10 cellular contexts compared by ENCODE assay signal in the genomic region with DNA sequence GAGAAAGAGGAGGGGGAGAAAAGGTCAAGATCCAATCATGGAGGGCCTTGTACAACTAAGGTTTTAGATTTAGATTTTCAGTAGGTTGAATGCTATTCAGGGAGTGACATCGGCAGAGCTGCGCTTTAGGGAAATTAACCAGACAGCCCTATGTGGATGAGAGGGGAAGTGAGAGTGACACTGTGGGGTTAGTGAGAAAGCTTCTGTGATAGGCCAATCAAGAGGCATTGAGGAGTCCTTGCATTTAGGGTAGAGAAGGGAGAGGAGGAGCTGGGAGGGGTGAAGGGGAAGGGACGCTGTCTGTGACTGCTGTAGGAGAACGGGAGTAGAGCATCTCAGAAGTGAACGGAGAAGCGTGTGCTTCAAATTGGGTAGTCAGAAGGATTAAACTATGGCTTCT. TPM values are rescaled to one million over a fixed set of nuclear protein-coding genes. Genes with fewer than 3 reads are reported as not detected.
A peak's percentile ranks its signal among the peaks of the same experiment; 100 is the strongest.
DNase-seq lines count a peak whose midpoint lies in the region; ATAC-seq, FAIRE-seq and TF ChIP-seq lines count a peak whose summit lies in the region.
"Had no signal": no experiment of that assay in that cellular context is flagged by ENCODE, and none has a peak within 500 bp of the region (broad histone marks: within the 10 kb centered on the region; RNA-seq: fewer than 3 reads in every experiment).

No MANE protein-coding gene starts in this region.

- TF ChIP-seq EP300 in HepG2 (IDR thresholded peaks at IDR 0.05; ENCODE audit: low read depth in 2 of 2, low read length in 2 of 2) (no peak), HepG2 (CRISPR knock-in tag; IDR thresholded peaks at IDR 0.05; ENCODE audit: borderline replicate concordance) (no peak)

- H3K27me3 Mint-ChIP-seq in Calu3 (ENCODE audit: unreplicated experiment) = peaks cover 29% of the 10 kb centered on the region
- H3K27me3 Mint-ChIP-seq in activated naive CD4-positive, alpha-beta T cell treated with anti-CD3 and anti-CD28 coated beads, Interleukin-2, amount 10 ng/mL, durations not matched to agents 7 days and 5 days = no peaks in the 10 kb centered on the region
- H3K27me3 Mint-ChIP-seq: activated naive CD8-positive, alpha-beta T cell treated with anti-CD3 and anti-CD28 coated beads, Interleukin-2, amount 50 U/mL, for 24 hours had no signal

- WGBS in liver = 31% methylated on average over 6 of the region's 6 CpGs
- WGBS in HepG2 (ENCODE audit: low lambda C conversion rate) = 85% methylated on average over 6 of the region's 6 CpGs

- POLR2A ChIA-PET in HepG2 (lab: Yijun Ruan, JAX) = no interaction called here

- no peak overlapping the region for H3K4me2 ChIP-seq in HepG2 (ENCODE audit: low read depth, low read length)
- H3K4me2 ChIP-seq in OCI-LY3 (ENCODE audit: low read length) = peak overlapping the region; percentile 77

- no peaks in the 10 kb centered on the region for H3K79me2 ChIP-seq in HepG2 (ENCODE audit: insufficient read depth, low read length)
- H3K79me2 ChIP-seq in OCI-LY3 (ENCODE audit: low read length) = no peaks in the 10 kb centered on the region

- H3K27ac ChIP-seq in liver (ENCODE audit: low read depth in 1 of 2, low read length in 2 of 2) (peak overlapping the region; percentile 22 to 26), HepG2 (ENCODE audit: extremely low read length, insufficient read depth, low read length) (no peak overlapping the region), OCI-LY3 (ENCODE audit: low read length) (peak overlapping the region; percentile 45; the same call in 1 of the 2 replicates)

- in situ Hi-C loops in HepG2 (cut with HindIII; ENCODE audit: extremely low pct_ligation_motif_present, low pct_unique_long_range_greater_than_20kb) = no loop called here

- DNase-seq in HepG2 (ENCODE audit: low spot score) = no peak
- no peak for DNase-seq in COR-L47 (lab: John Stamatoyannopoulos, UW)
- no peak for DNase-seq in NCI-H2081 (lab: John Stamatoyannopoulos, UW)
- DNase-seq in Calu3 = no peak
- no peak for DNase-seq in activated naive CD4-positive, alpha-beta T cell treated with anti-CD3 and anti-CD28 coated beads, Interleukin-2, amount 10 ng/mL, durations not matched to agents 7 days and 5 days
- DNase-seq: activated naive CD8-positive, alpha-beta T cell treated with anti-CD3 and anti-CD28 coated beads, Interleukin-2, amount 50 U/mL, for 24 hours had no signal

- H3K4me3 Mint-ChIP-seq in Calu3 (ENCODE audit: low read depth, unreplicated experiment) = no peak overlapping the region
- H3K4me3 Mint-ChIP-seq in activated naive CD4-positive, alpha-beta T cell treated with anti-CD3 and anti-CD28 coated beads, Interleukin-2, amount 10 ng/mL, durations not matched to agents 7 days and 5 days = no peak overlapping the region
- H3K4me3 Mint-ChIP-seq: activated naive CD8-positive, alpha-beta T cell treated with anti-CD3 and anti-CD28 coated beads, Interleukin-2, amount 50 U/mL, for 24 hours had no signal

- H3K36me3 ChIP-seq in liver (ENCODE audit: control insufficient read depth in 4 of 4, insufficient read depth in 3 of 4, low read depth in 1 of 4, low read length in 3 of 4) (peaks cover 0 to 3% (median 0%) of the 10 kb centered on the region in 4 donors), HepG2 (replicated peaks in 1 of 2; ENCODE audit: control insufficient read depth in 1 of 2, insufficient read depth in 2 of 2, low read length in 2 of 2) (no peaks in the 10 kb centered on the region), OCI-LY3 (replicated peaks; ENCODE audit: low read depth, low read length) (no peaks in the 10 kb centered on the region)

- H3K4me3 ChIP-seq in liver (ENCODE audit: low read depth in 1 of 3, low read length in 3 of 3) (peak overlapping the region; percentile 43 to 71 (median 62)), HepG2 (replicated peaks in 1 of 3; ENCODE audit: insufficient read depth in 1 of 3, low read depth in 2 of 3, low read length in 3 of 3) (no peak overlapping the region), OCI-LY3 (ENCODE audit: low read length) (peak overlapping the region; percentile 59)

- BruUV-seq in HepG2 (replicated peaks; lab: Mats Ljungman, UMichigan) (no TSS peak), Calu3 (replicated peaks; lab: Mats Ljungman, UMichigan) (no TSS peak)

- peaks cover 9% of the 10 kb centered on the region for H3K4me1 Mint-ChIP-seq in Calu3 (ENCODE audit: low read depth, unreplicated experiment)
- no peaks in the 10 kb centered on the region for H3K4me1 Mint-ChIP-seq in activated naive CD4-positive, alpha-beta T cell treated with anti-CD3 and anti-CD28 coated beads, Interleukin-2, amount 10 ng/mL, durations not matched to agents 7 days and 5 days

- CTCF ChIA-PET in HepG2 (lab: Yijun Ruan, JAX; ENCODE audit: low intra/inter-chr PET ratio, low total read pairs) (no interaction called here), Calu3 (lab: Charles Lee) (no interaction called here)
- CTCF ChIA-PET in activated naive CD4-positive, alpha-beta T cell treated with anti-CD3 and anti-CD28 coated beads, Interleukin-2, amount 10 ng/mL, durations not matched to agents 7 days and 5 days (lab: Charles Lee) = interaction anchor here (0.6 to 6.2 kb wide), 3 partner anchors 221 to 238 kb away, joined by 3 to 41 read pairs (median 39); no protein-coding TSS in a partner anchor

- H3K9me3 ChIP-seq in liver (ENCODE audit: control insufficient read depth in 4 of 4, low read length in 3 of 4) (no peaks in the 10 kb centered on the region), HepG2 (ENCODE audit: low read length) (no peaks in the 10 kb centered on the region), OCI-LY3 (ENCODE audit: insufficient read depth, low read length) (no peaks in the 10 kb centered on the region)

- no peak for TF ChIP-seq POLR2A in HepG2 (IDR thresholded peaks at IDR 0.05; ENCODE audit: insufficient read depth in 1 of 2, low read depth in 2 of 2, low read length in 2 of 2)

- no peaks in the 10 kb centered on the region for H3K9me3 Mint-ChIP-seq in Calu3 (ENCODE audit: low read depth, unreplicated experiment)
- no peaks in the 10 kb centered on the region for H3K9me3 Mint-ChIP-seq in activated naive CD4-positive, alpha-beta T cell treated with anti-CD3 and anti-CD28 coated beads, Interleukin-2, amount 10 ng/mL, durations not matched to agents 7 days and 5 days
- H3K9me3 Mint-ChIP-seq: activated naive CD8-positive, alpha-beta T cell treated with anti-CD3 and anti-CD28 coated beads, Interleukin-2, amount 50 U/mL, for 24 hours had no signal

- TF ChIP-seq RAD21 in liver (IDR thresholded peaks at IDR 0.05) = no peak
- no peak for TF ChIP-seq RAD21 in HepG2 (CRISPR knock-in tag; IDR thresholded peaks at IDR 0.05)

- no peaks in the 10 kb centered on the region for H3K36me3 Mint-ChIP-seq in Calu3 (ENCODE audit: insufficient read depth, unreplicated experiment)
- H3K36me3 Mint-ChIP-seq in activated naive CD4-positive, alpha-beta T cell treated with anti-CD3 and anti-CD28 coated beads, Interleukin-2, amount 10 ng/mL, durations not matched to agents 7 days and 5 days = no peaks in the 10 kb centered on the region

- FAIRE-seq in HepG2 (lab: Jason Lieb, UNC) = no peak

- H3K27me3 ChIP-seq in liver (ENCODE audit: control insufficient read depth in 4 of 4, insufficient read depth in 4 of 4, low read length in 3 of 4) = no peaks in the 10 kb centered on the region
- no peaks in the 10 kb centered on the region; a peak in 1 of 5 replicates for H3K27me3 ChIP-seq in HepG2 (ENCODE audit: control insufficient read depth in 1 of 2, insufficient read depth in 2 of 2, low read length in 2 of 2)
- H3K27me3 ChIP-seq in OCI-LY3 (ENCODE audit: low read depth, low read length) = no peaks in the 10 kb centered on the region

- TF ChIP-seq CTCF in liver (IDR thresholded peaks at IDR 0.05; ENCODE audit: low read depth, low read length, missing input control) (no peak), HepG2 (CRISPR knock-in tag; IDR thresholded peaks at IDR 0.05) (no peak), OCI-LY3 (IDR thresholded peaks at IDR 0.05; ENCODE audit: low read depth, low read length) (no peak), Calu3 (IDR thresholded peaks at IDR 0.05; ENCODE audit: unreplicated experiment) (no peak)

- H4K20me1 ChIP-seq in HepG2 (ENCODE audit: insufficient read depth, low read length) (no peaks in the 10 kb centered on the region), OCI-LY3 (ENCODE audit: insufficient read depth, low read length) (no peaks in the 10 kb centered on the region)

- H3K27ac Mint-ChIP-seq in Calu3 (ENCODE audit: unreplicated experiment) = no peak overlapping the region
- no peak overlapping the region for H3K27ac Mint-ChIP-seq in activated naive CD4-positive, alpha-beta T cell treated with anti-CD3 and anti-CD28 coated beads, Interleukin-2, amount 10 ng/mL, durations not matched to agents 7 days and 5 days
- H3K27ac Mint-ChIP-seq: activated naive CD8-positive, alpha-beta T cell treated with anti-CD3 and anti-CD28 coated beads, Interleukin-2, amount 50 U/mL, for 24 hours had no signal

- intact Hi-C loops in HepG2 (cut with micrococcal nuclease; ENCODE audit: unreplicated experiment) (no loop called here), Calu3 (cut with micrococcal nuclease; ENCODE audit: unreplicated experiment) (no loop called here)

- no peak for ATAC-seq in HepG2
- peak; percentile 90 for ATAC-seq in HG02973 (IDR thresholded peaks at IDR 0.05; ENCODE audit: unreplicated experiment)
- ATAC-seq: activated naive CD8-positive, alpha-beta T cell treated with anti-CD3 and anti-CD28 coated beads, Interleukin-2, amount 50 U/mL, for 24 hours had no signal

- no peak overlapping the region for H2AFZ ChIP-seq in HepG2 (ENCODE audit: low read length)
- H2AFZ ChIP-seq in OCI-LY3 (ENCODE audit: low read depth, low read length) = peak overlapping the region; percentile 73

- peaks cover 7 to 59% (median 40%) of the 10 kb centered on the region in 4 donors for H3K4me1 ChIP-seq in liver (ENCODE audit: control insufficient read depth in 4 of 4, insufficient read depth in 4 of 4, low read length in 3 of 4)
- H3K4me1 ChIP-seq in HepG2 (ENCODE audit: insufficient read depth, low read length) = peaks cover 50% of the 10 kb centered on the region
- H3K4me1 ChIP-seq in OCI-LY3 (ENCODE audit: low read length) = peaks cover 13% of the 10 kb centered on the region

- peak overlapping the region; percentile 46 to 72 for H3K9ac ChIP-seq in liver (ENCODE audit: low read depth in 1 of 2, low read length in 2 of 2)
- no peak overlapping the region for H3K9ac ChIP-seq in HepG2 (ENCODE audit: insufficient read depth, low read depth, low read length)
- peak overlapping the region; percentile 42; the same call in 1 of the 2 replicates for H3K9ac ChIP-seq in OCI-LY3 (ENCODE audit: low read length)

RNA-seq across cellular contexts. Expression of a gene that starts 3.4 kb away (rescaled TPM):
- total RNA-seq in liver = 1,000 to 10,000 TPM in 1 of 2 donors, 1 to 10 TPM in 1; 3.0 to 1,013 TPM
- 100 to 1,000 TPM; 662 to 748 TPM for polyA plus RNA-seq in liver
- 0.46 and 0.95 TPM in 2 replicates for total RNA-seq in HepG2 (2016; rRNA removed; fragmentation: Illumina TruSeq; extraction: Trizol)
- not detected in 2 replicates for total RNA-seq in HepG2 (2016; cell fraction: cytosol; rRNA removed; fragmentation: Illumina TruSeq; extraction: Trizol; ENCODE audit: low read depth)
- total RNA-seq in HepG2 (2016; cell fraction: insoluble cytoplasmic fraction; rRNA removed; fragmentation: Illumina TruSeq; extraction: Trizol) = 0.39 and 0.74 TPM in 2 replicates
- total RNA-seq in HepG2 (2016; cell fraction: membrane; rRNA removed; fragmentation: Illumina TruSeq; extraction: Trizol) = 0.31 and 0.62 TPM in 2 replicates
- 0.47 and 0.81 TPM in 2 replicates for total RNA-seq in HepG2 (2016; cell fraction: nucleus; rRNA removed; fragmentation: Illumina TruSeq; extraction: Trizol)
- 1.8 and 2.6 TPM in 2 replicates for polyA plus RNA-seq in HepG2 (2011; rRNA removed)
- polyA plus RNA-seq in HepG2 (2011; cell fraction: cytosol; rRNA removed) = 1.1 and 2.2 TPM in 2 replicates
- polyA plus RNA-seq in HepG2 (2011; cell fraction: nucleus; rRNA removed) = 0.27 and 0.59 TPM in 2 replicates
- polyA plus RNA-seq in HepG2 (2012) = 4.4 and 6.4 TPM in 2 replicates
- polyA plus RNA-seq in HepG2 (2016; cell fraction: cytosol; fragmentation: Illumina TruSeq; extraction: Trizol; ENCODE audit: low read depth) = 0.15 and 0.20 TPM in 2 replicates
- polyA plus RNA-seq in HepG2 (2016; cell fraction: insoluble cytoplasmic fraction; fragmentation: Illumina TruSeq; extraction: Trizol; ENCODE audit: low read depth) = 0.24 and 0.47 TPM in 2 replicates
- polyA plus RNA-seq in HepG2 (2016; cell fraction: membrane; fragmentation: Illumina TruSeq; extraction: Trizol; ENCODE audit: low read depth) = 0.30 and 0.37 TPM in 2 replicates
- polyA plus RNA-seq in HepG2 (2016; cell fraction: nucleus; fragmentation: Illumina TruSeq; extraction: Trizol; ENCODE audit: insufficient read depth, low read depth) = 0.81 and 1.4 TPM in 2 replicates
- 0.70 and 1.5 TPM in 2 replicates for polyA minus RNA-seq in HepG2 (2011; rRNA and poly(A)+ RNA removed; ENCODE audit: low replicate concordance)
- 0.49 TPM in 1 of 2 replicates, not detected in the other for polyA minus RNA-seq in HepG2 (2011; cell fraction: cytosol; rRNA and poly(A)+ RNA removed)
- polyA minus RNA-seq in HepG2 (2011; cell fraction: nucleus; rRNA and poly(A)+ RNA removed) = 0.50 and 0.64 TPM in 2 replicates
- 0.26 and 0.56 TPM in 2 replicates for total RNA-seq in Calu3 (2022)
- total RNA-seq: HT-29 had no signal

RNA-seq across cellular contexts. Expression of a gene that starts 14.4 kb away (rescaled TPM):
- 10 to 100 TPM in 1 of 2 donors, 1 to 10 TPM in 1; 7.2 to 24.8 TPM for total RNA-seq in liver
- 1 to 10 TPM; 2.7 to 3.7 TPM for polyA plus RNA-seq in liver
- 47.3 and 67.0 TPM in 2 replicates for total RNA-seq in HepG2 (2016; rRNA removed; fragmentation: Illumina TruSeq; extraction: Trizol)
- 14.0 and 14.2 TPM in 2 replicates for total RNA-seq in HepG2 (2016; cell fraction: cytosol; rRNA removed; fragmentation: Illumina TruSeq; extraction: Trizol; ENCODE audit: low read depth)
- 47.6 and 69.6 TPM in 2 replicates for total RNA-seq in HepG2 (2016; cell fraction: insoluble cytoplasmic fraction; rRNA removed; fragmentation: Illumina TruSeq; extraction: Trizol)
- 17.8 and 19.7 TPM in 2 replicates for total RNA-seq in HepG2 (2016; cell fraction: membrane; rRNA removed; fragmentation: Illumina TruSeq; extraction: Trizol)
- total RNA-seq in HepG2 (2016; cell fraction: nucleus; rRNA removed; fragmentation: Illumina TruSeq; extraction: Trizol) = 33.7 and 38.1 TPM in 2 replicates
- polyA plus RNA-seq in HepG2 (2011; rRNA removed) = 18.1 and 30.0 TPM in 2 replicates
- polyA plus RNA-seq in HepG2 (2011; cell fraction: cytosol; rRNA removed) = 15.5 and 16.8 TPM in 2 replicates
- 20.7 and 23.5 TPM in 2 replicates for polyA plus RNA-seq in HepG2 (2011; cell fraction: nucleus; rRNA removed)
- polyA plus RNA-seq in HepG2 (2012) = 15.2 and 26.9 TPM in 2 replicates
- 5.4 and 7.7 TPM in 2 replicates for polyA plus RNA-seq in HepG2 (2016; cell fraction: cytosol; fragmentation: Illumina TruSeq; extraction: Trizol; ENCODE audit: low read depth)
- polyA plus RNA-seq in HepG2 (2016; cell fraction: insoluble cytoplasmic fraction; fragmentation: Illumina TruSeq; extraction: Trizol; ENCODE audit: low read depth) = 50.8 and 55.2 TPM in 2 replicates
- 11.4 and 12.6 TPM in 2 replicates for polyA plus RNA-seq in HepG2 (2016; cell fraction: membrane; fragmentation: Illumina TruSeq; extraction: Trizol; ENCODE audit: low read depth)
- polyA plus RNA-seq in HepG2 (2016; cell fraction: nucleus; fragmentation: Illumina TruSeq; extraction: Trizol; ENCODE audit: insufficient read depth, low read depth) = 35.2 and 36.7 TPM in 2 replicates
- 12.4 and 36.9 TPM in 2 replicates for polyA minus RNA-seq in HepG2 (2011; rRNA and poly(A)+ RNA removed; ENCODE audit: low replicate concordance)
- 8.9 and 11.9 TPM in 2 replicates for polyA minus RNA-seq in HepG2 (2011; cell fraction: cytosol; rRNA and poly(A)+ RNA removed)
- 28.3 and 28.5 TPM in 2 replicates for polyA minus RNA-seq in HepG2 (2011; cell fraction: nucleus; rRNA and poly(A)+ RNA removed)
- total RNA-seq in Calu3 (2022) = 35.3 and 39.7 TPM in 2 replicates

RNA-seq across cellular contexts. Expression of a gene that starts 41.4 kb away (rescaled TPM):
- total RNA-seq in liver (100 to 1,000 TPM; 365 to 695 TPM), HepG2 (2016; rRNA removed; fragmentation: Illumina TruSeq; extraction: Trizol) (1,700 and 2,295 TPM in 2 replicates), Calu3 (2022) (771 and 835 TPM in 2 replicates)
- polyA plus RNA-seq in liver (100 to 1,000 TPM; 370 to 543 TPM), HepG2 (2011; rRNA removed) (688 and 799 TPM in 2 replicates)
- total RNA-seq in HepG2 (2016; cell fraction: cytosol; rRNA removed; fragmentation: Illumina TruSeq; extraction: Trizol; ENCODE audit: low read depth) = 1,346 and 1,631 TPM in 2 replicates
- 1,693 and 2,342 TPM in 2 replicates for total RNA-seq in HepG2 (2016; cell fraction: insoluble cytoplasmic fraction; rRNA removed; fragmentation: Illumina TruSeq; extraction: Trizol)
- 2,301 and 2,703 TPM in 2 replicates for total RNA-seq in HepG2 (2016; cell fraction: membrane; rRNA removed; fragmentation: Illumina TruSeq; extraction: Trizol)
- total RNA-seq in HepG2 (2016; cell fraction: nucleus; rRNA removed; fragmentation: Illumina TruSeq; extraction: Trizol) = 536 and 558 TPM in 2 replicates
- polyA plus RNA-seq in HepG2 (2011; cell fraction: cytosol; rRNA removed) = 537 and 762 TPM in 2 replicates
- polyA plus RNA-seq in HepG2 (2011; cell fraction: nucleus; rRNA removed) = 98.1 and 131 TPM in 2 replicates
- polyA plus RNA-seq in HepG2 (2012) = 1,697 and 1,960 TPM in 2 replicates
- 1,551 and 1,609 TPM in 2 replicates for polyA plus RNA-seq in HepG2 (2016; cell fraction: cytosol; fragmentation: Illumina TruSeq; extraction: Trizol; ENCODE audit: low read depth)
- 1,930 and 2,097 TPM in 2 replicates for polyA plus RNA-seq in HepG2 (2016; cell fraction: insoluble cytoplasmic fraction; fragmentation: Illumina TruSeq; extraction: Trizol; ENCODE audit: low read depth)
- 2,028 and 2,269 TPM in 2 replicates for polyA plus RNA-seq in HepG2 (2016; cell fraction: membrane; fragmentation: Illumina TruSeq; extraction: Trizol; ENCODE audit: low read depth)
- 833 and 868 TPM in 2 replicates for polyA plus RNA-seq in HepG2 (2016; cell fraction: nucleus; fragmentation: Illumina TruSeq; extraction: Trizol; ENCODE audit: insufficient read depth, low read depth)
- 250 and 557 TPM in 2 replicates for polyA minus RNA-seq in HepG2 (2011; rRNA and poly(A)+ RNA removed; ENCODE audit: low replicate concordance)
- 139 and 145 TPM in 2 replicates for polyA minus RNA-seq in HepG2 (2011; cell fraction: cytosol; rRNA and poly(A)+ RNA removed)
- polyA minus RNA-seq in HepG2 (2011; cell fraction: nucleus; rRNA and poly(A)+ RNA removed) = 70.6 and 115 TPM in 2 replicates

Comparison
In these comparisons a context has a peak if more than half of its experiments do, and no peak if none do; other contexts are left out.
1. H3K4me3 ChIP-seq: peak in liver (3 of 3) and OCI-LY3 (single experiment); none in HepG2 (0 of 3).